19 cellular contexts compared by ENCODE assay signal in the genomic region with DNA sequence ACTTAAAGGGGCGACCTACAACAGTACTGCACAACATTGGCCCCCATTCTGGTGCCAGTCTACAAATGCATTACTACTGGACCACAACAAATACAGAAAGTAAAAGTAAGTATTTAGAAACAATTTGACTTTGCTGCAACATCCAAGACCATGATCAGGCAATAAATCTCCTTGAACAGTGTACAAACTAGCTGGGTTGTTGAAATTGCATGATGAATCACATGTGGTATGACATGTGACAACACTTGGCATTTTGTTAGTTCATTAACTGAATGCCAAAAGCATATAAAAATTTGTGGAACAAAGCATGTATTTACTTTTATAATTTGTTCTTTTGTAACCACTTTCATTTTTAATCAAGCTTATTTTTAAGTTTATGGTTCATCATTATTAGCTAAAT.
"Had no signal": no experiment of that assay in that cellular context is flagged by ENCODE, and none has a peak within 500 bp of the region (broad histone marks: within the 10 kb centered on the region; RNA-seq: fewer than 3 reads in every experiment).

No MANE protein-coding gene starts in this region.

- H3K36me3 Mint-ChIP-seq: brain had no signal

- FAIRE-seq: TTC549 had no signal

- H3K27ac ChIP-seq: esophagus squamous epithelium, ovary, testis had no signal

- DNase-seq: activated B cell treated with CpG ODN at 0.5 μM for 24 hours; activated CD4-positive, alpha-beta T cell treated with anti-CD3 and anti-CD28 coated beads, Interleukin-2, amount 10 ng/mL, durations not matched to agents 24 days and 14 days; activated naive CD4-positive, alpha-beta T cell treated with anti-CD3 and anti-CD28 coated beads, Interleukin-2, amount 50 U/mL, for 16 hours; amniotic stem cell; dermis blood vessel endothelial cell; endodermal cell; esophagus squamous epithelium; hypothalamus; left colon; ovary; stimulated activated CD4-positive, alpha-beta T cell treated with anti-CD3 and anti-CD28 coated beads, Interleukin-15, amount 100 ng/mL, for 24 hours; stimulated activated CD4-positive, alpha-beta T cell treated with anti-CD3 and anti-CD28 coated beads, Interleukin-4, amount 100 ng/mL, for 24 hours; T-helper 2 cell; testis had no signal

- H3K27ac Mint-ChIP-seq: activated B cell treated with CpG ODN at 0.5 μM for 24 hours; activated CD4-positive, alpha-beta T cell treated with anti-CD3 and anti-CD28 coated beads, Interleukin-2, amount 10 ng/mL, durations not matched to agents 24 days and 14 days; activated T-helper 2 cell treated with anti-CD3 and anti-CD28 coated beads, Interferon-gamma antibody, Interleukin-2, Interleukin-4, amounts not matched to agents 10 μg/mL and 5 μg/mL and 100 μg/mL, durations not matched to agents 14 hours and 24 hours and 36 hours; brain; endodermal cell; stimulated activated naive CD8-positive, alpha-beta T cell treated with anti-CD3 and anti-CD28 coated beads, Interleukin-15, Interleukin-2, amounts not matched to agents 100 ng/mL and 50 ng/mL, for 24 hours had no signal

- H3K4me3 Mint-ChIP-seq: activated B cell treated with CpG ODN at 0.5 μM for 24 hours; activated CD4-positive, alpha-beta T cell treated with anti-CD3 and anti-CD28 coated beads, Interleukin-2, amount 10 ng/mL, durations not matched to agents 24 days and 14 days; brain; endodermal cell; neural crest cell; stimulated activated naive CD8-positive, alpha-beta T cell treated with anti-CD3 and anti-CD28 coated beads, Interleukin-15, Interleukin-2, amounts not matched to agents 100 ng/mL and 50 ng/mL, for 24 hours had no signal

- H3K4me3 ChIP-seq: esophagus squamous epithelium, ovary, testis had no signal

- H3K27me3 ChIP-seq: esophagus squamous epithelium, ovary, testis had no signal

- ATAC-seq: left colon had no signal

- H3K9me3 Mint-ChIP-seq: activated B cell treated with CpG ODN at 0.5 μM for 24 hours; activated CD4-positive, alpha-beta T cell treated with anti-CD3 and anti-CD28 coated beads, Interleukin-2, amount 10 ng/mL, durations not matched to agents 24 days and 14 days; activated T-helper 2 cell treated with anti-CD3 and anti-CD28 coated beads, Interferon-gamma antibody, Interleukin-2, Interleukin-4, amounts not matched to agents 10 μg/mL and 5 μg/mL and 100 μg/mL, durations not matched to agents 14 hours and 24 hours and 36 hours; brain; endodermal cell; neural crest cell; stimulated activated naive CD8-positive, alpha-beta T cell treated with anti-CD3 and anti-CD28 coated beads, Interleukin-15, Interleukin-2, amounts not matched to agents 100 ng/mL and 50 ng/mL, for 24 hours had no signal

- H3K4me1 Mint-ChIP-seq: activated B cell treated with CpG ODN at 0.5 μM for 24 hours; activated CD4-positive, alpha-beta T cell treated with anti-CD3 and anti-CD28 coated beads, Interleukin-2, amount 10 ng/mL, durations not matched to agents 24 days and 14 days; brain; endodermal cell; neural crest cell had no signal

- H3K4me1 ChIP-seq: testis had no signal

- H3K9me3 ChIP-seq: esophagus squamous epithelium, ovary, testis had no signal

- H3K36me3 ChIP-seq: esophagus squamous epithelium, ovary had no signal

- H3K27me3 Mint-ChIP-seq: activated B cell treated with CpG ODN at 0.5 μM for 24 hours; activated CD4-positive, alpha-beta T cell treated with anti-CD3 and anti-CD28 coated beads, Interleukin-2, amount 10 ng/mL, durations not matched to agents 24 days and 14 days; brain; stimulated activated naive CD8-positive, alpha-beta T cell treated with anti-CD3 and anti-CD28 coated beads, Interleukin-15, Interleukin-2, amounts not matched to agents 100 ng/mL and 50 ng/mL, for 24 hours had no signal
